ENCODE assay signal across 1 cellular context in genomic region chr18:50928551-50928950, GRCh38.
TF ChIP-seq lines count a peak whose summit lies in the region.

No MANE protein-coding gene starts in this region.

TF ChIP-seq in GM12878, 131 proteins besides CTCF, POLR2A, EP300 and RAD21 (continued from another document):
- no peak for TF ChIP-seq PBX3 (IDR thresholded peaks at IDR 0.05; ENCODE audit: insufficient replicate concordance, low read depth, low read length)
- TF ChIP-seq DPF2 (IDR thresholded peaks at IDR 0.05) = no peak
